ENCODE assay signal across 18 cellular contexts in the genomic region with DNA sequence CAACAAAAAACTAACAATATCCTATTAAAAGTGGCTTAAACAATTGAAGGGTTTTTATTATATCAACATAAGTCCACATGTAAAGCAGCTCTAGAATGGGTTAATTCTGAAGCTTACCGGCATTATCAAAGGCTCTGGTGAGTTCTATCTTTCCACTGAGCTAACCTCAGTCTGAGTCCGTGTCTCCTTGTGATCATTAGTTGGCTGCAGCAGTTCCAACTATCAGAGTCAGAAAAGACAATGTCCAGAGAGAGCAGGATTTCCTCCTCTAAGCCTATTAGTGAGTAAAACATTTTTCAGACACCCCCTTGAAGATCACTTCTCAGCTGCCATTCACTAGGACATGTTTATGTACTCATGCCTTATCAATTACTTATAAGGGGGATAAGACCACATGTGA.
"Had no signal": no experiment of that assay in that cellular context is flagged by ENCODE, and none has a peak within 500 bp of the region (broad histone marks: within the 10 kb centered on the region; RNA-seq: fewer than 3 reads in every experiment).

No MANE protein-coding gene starts in this region.

- H3K4me1 Mint-ChIP-seq: endodermal cell had no signal

- H3K9me3 Mint-ChIP-seq: activated naive CD4-positive, alpha-beta T cell treated with anti-CD3 and anti-CD28 coated beads for 36 hours; naive thymus-derived CD8-positive, alpha-beta T cell had no signal

- H3K27ac Mint-ChIP-seq: activated naive CD4-positive, alpha-beta T cell treated with anti-CD3 and anti-CD28 coated beads for 36 hours; endodermal cell; stimulated activated naive CD8-positive, alpha-beta T cell treated with anti-CD3 and anti-CD28 coated beads, Interleukin-15, Interleukin-2, amounts not matched to agents 100 ng/mL and 50 ng/mL, for 24 hours had no signal

- H3K4me3 Mint-ChIP-seq: activated naive CD4-positive, alpha-beta T cell treated with anti-CD3 and anti-CD28 coated beads for 36 hours; brain; endodermal cell; naive thymus-derived CD8-positive, alpha-beta T cell; stimulated activated naive CD8-positive, alpha-beta T cell treated with anti-CD3 and anti-CD28 coated beads, Interleukin-15, Interleukin-2, amounts not matched to agents 100 ng/mL and 50 ng/mL, for 24 hours had no signal

- DNase-seq: activated CD4-positive, alpha-beta T cell treated with anti-CD3 and anti-CD28 coated beads for 1 hour; activated effector memory CD4-positive, alpha-beta T cell treated with Interleukin-2 at 50 U/mL for 16 hours; activated naive CD4-positive, alpha-beta T cell treated with anti-CD3 and anti-CD28 coated beads for 36 hours; activated T-cell treated with anti-CD3 and anti-CD28 coated beads, Interleukin-2, amount 50 U/mL, for 1 hour; aorta; colonic mucosa; endodermal cell; naive thymus-derived CD8-positive, alpha-beta T cell; stimulated activated CD4-positive, alpha-beta T cell treated with anti-CD3 and anti-CD28 coated beads, Interleukin-12 subunit alpha, Interleukin-12 subunit beta, amount 100 ng/mL, for 4 hours; stimulated activated CD4-positive, alpha-beta T cell treated with anti-CD3 and anti-CD28 coated beads, Interleukin-4, amount 100 ng/mL, for 4 hours; T-helper 1 cell; tibial artery had no signal

- FAIRE-seq: keratinocyte, TTC549 had no signal

- ATAC-seq: naive thymus-derived CD8-positive, alpha-beta T cell had no signal

- H3K27me3 Mint-ChIP-seq: brain; naive thymus-derived CD8-positive, alpha-beta T cell; stimulated activated naive CD8-positive, alpha-beta T cell treated with anti-CD3 and anti-CD28 coated beads, Interleukin-15, Interleukin-2, amounts not matched to agents 100 ng/mL and 50 ng/mL, for 24 hours had no signal

- H3K27ac ChIP-seq: colonic mucosa, epithelial cell of prostate, prostate gland, tibial artery had no signal
